Comparison of ENCODE assay signal across 1 cellular context in the genomic region with DNA sequence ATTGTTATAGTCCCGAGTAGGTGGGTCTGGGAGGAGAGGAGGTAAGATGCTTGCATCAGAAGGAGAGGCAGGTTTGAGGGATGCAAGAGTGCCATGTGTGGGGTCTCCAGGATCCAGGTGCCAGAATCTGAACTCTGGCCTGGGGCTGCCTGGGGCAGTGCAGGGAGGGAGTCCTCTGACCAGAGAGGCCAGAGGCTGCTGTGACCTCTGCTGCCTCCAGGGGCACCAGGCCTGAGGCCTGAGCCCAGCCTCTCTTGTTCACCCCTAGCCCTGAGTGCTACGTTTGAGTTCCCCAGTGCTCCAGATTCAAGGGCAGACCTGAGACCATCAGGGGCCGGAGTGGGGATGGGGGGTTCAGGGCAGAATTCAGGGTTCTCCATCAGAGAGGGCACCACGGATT.
TF ChIP-seq lines count a peak whose summit lies in the region.

No MANE protein-coding gene starts in this region.

TF ChIP-seq in K562, 482 proteins besides CTCF, POLR2A, EP300 and RAD21:
- TF ChIP-seq SETDB1 (IDR thresholded peaks at IDR 0.05; ENCODE audit: low read length) (no peak), MAZ (CRISPR knock-in tag; conservative IDR thresholded peaks at IDR 0.05 in 1 of 2, IDR thresholded peaks at IDR 0.05 in 1 of 2) (no peak), POLR2B (IDR thresholded peaks at IDR 0.05; ENCODE audit: low read depth, partially characterized antibody) (no peak), SNIP1 (IDR thresholded peaks at IDR 0.05; ENCODE audit: low read depth) (no peak), ILK (tag; IDR thresholded peaks at IDR 0.05; ENCODE audit: borderline replicate concordance, low read depth) (no peak), ID3 (CRISPR knock-in tag; IDR thresholded peaks at IDR 0.05) (no peak), ID3 (tag; IDR thresholded peaks at IDR 0.05) (no peak), SLC30A9 (CRISPR knock-in tag; IDR thresholded peaks at IDR 0.05) (no peak), JUND (IDR thresholded peaks at IDR 0.05; ENCODE audit: borderline replicate concordance, low read depth, low read length) (no peak), JUND (tag; IDR thresholded peaks at IDR 0.05; ENCODE audit: borderline replicate concordance, low read depth, low read length) (no peak), ASH1L (IDR thresholded peaks at IDR 0.05; ENCODE audit: borderline replicate concordance, low read depth, partially characterized antibody) (no peak)
- TF ChIP-seq, protein P1, sequence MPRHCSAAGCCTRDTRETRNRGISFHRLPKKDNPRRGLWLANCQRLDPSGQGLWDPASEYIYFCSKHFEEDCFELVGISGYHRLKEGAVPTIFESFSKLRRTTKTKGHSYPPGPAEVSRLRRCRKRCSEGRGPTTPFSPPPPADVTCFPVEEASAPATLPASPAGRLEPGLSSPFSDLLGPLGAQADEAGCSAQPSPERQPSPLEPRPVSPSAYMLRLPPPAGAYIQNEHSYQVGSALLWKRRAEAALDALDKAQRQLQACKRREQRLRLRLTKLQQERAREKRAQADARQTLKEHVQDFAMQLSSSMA (CRISPR knock-in tag; IDR thresholded peaks at IDR 0.05): no peak
